Comparison of ENCODE assay signal across 11 cellular contexts in genomic region chr5:96745844-96746531, GRCh38.
DNase-seq lines count a peak whose midpoint lies in the region; ATAC-seq and TF ChIP-seq lines count a peak whose summit lies in the region.
"Had no signal": no experiment of that assay in that cellular context is flagged by ENCODE, and none has a peak within 500 bp of the region (broad histone marks: within the 10 kb centered on the region; RNA-seq: fewer than 3 reads in every experiment).

No MANE protein-coding gene starts in this region.

- peak; percentile 1 to 7 for DNase-seq in NOMO-1 (lab: John Stamatoyannopoulos, UW; ENCODE audit: unreplicated experiment in 2 of 2)
- DNase-seq in NOMO-1 treated with dmso at 0.1 percent for 144 hours (lab: John Stamatoyannopoulos, UW; ENCODE audit: unreplicated experiment), result no peak
- peak; percentile 45 for DNase-seq in dermis blood vessel endothelial cell
- no peak for DNase-seq in gastrocnemius medialis
- DNase-seq in effector CD4-positive, alpha-beta T cell, result no peak
- DNase-seq in MG63, result no peak
- DNase-seq in central memory CD4-positive, alpha-beta T cell, result no peak
- DNase-seq: NCI-H774 had no signal

- H3K4me3 ChIP-seq in Loucy (ENCODE audit: low read length, poor library complexity, severe bottlenecking) (peak overlapping the region; percentile 11), gastrocnemius medialis (no peak overlapping the region), MG63 (no peak overlapping the region)
- H3K4me3 ChIP-seq: esophagus muscularis mucosa, skin epidermis had no signal

- TF ChIP-seq CTCF in Loucy (conservative IDR thresholded peaks at IDR 0.05; ENCODE audit: low read length) (no peak), gastrocnemius medialis (IDR thresholded peaks at IDR 0.05 in 4 of 5, conservative IDR thresholded peaks at IDR 0.05 in 1 of 5) (no peak)

- no peaks in the 10 kb centered on the region for H3K9me2 ChIP-seq in Loucy (replicated peaks; ENCODE audit: low read depth, low read length)

- peak overlapping the region; percentile 23 for H3K9ac ChIP-seq in Loucy (ENCODE audit: low read depth, low read length, poor library complexity, severe bottlenecking)

- no peaks in the 10 kb centered on the region for H4K20me1 ChIP-seq in Loucy (ENCODE audit: insufficient read depth, low read length, poor library complexity, severe bottlenecking)

- H3F3A ChIP-seq in Loucy (ENCODE audit: low read depth), result peaks cover 6% of the 10 kb centered on the region; the same call in 1 of the 2 replicates

- no peaks in the 10 kb centered on the region for H3K79me2 ChIP-seq in Loucy (ENCODE audit: insufficient read depth, low read length)

- H3K27me3 ChIP-seq in Loucy (ENCODE audit: insufficient read depth, low read length, poor library complexity, severe bottlenecking), result no peaks in the 10 kb centered on the region
- no peaks in the 10 kb centered on the region for H3K27me3 ChIP-seq in gastrocnemius medialis
- no peaks in the 10 kb centered on the region for H3K27me3 ChIP-seq in MG63
- H3K27me3 ChIP-seq: esophagus muscularis mucosa had no signal

- H3K4me1 ChIP-seq in Loucy (ENCODE audit: insufficient read depth, low read length, poor library complexity, severe bottlenecking) (peaks cover 33% of the 10 kb centered on the region), gastrocnemius medialis (peaks cover 17 to 18% of the 10 kb centered on the region in 2 donors)

- H3K9me3 ChIP-seq in Loucy (ENCODE audit: insufficient read depth, low read depth, low read length) (no peaks in the 10 kb centered on the region), gastrocnemius medialis (no peaks in the 10 kb centered on the region), MG63 (no peaks in the 10 kb centered on the region)
- H3K9me3 ChIP-seq: esophagus muscularis mucosa had no signal

- in situ Hi-C loops in gastrocnemius medialis (cut with MboI; ENCODE audit: low sequenced_read_pairs in 4 of 4), result loop anchor here in 1 of 4 donors (10.0 kb wide), 1 partner anchor 419 kb away; no protein-coding TSS in a partner anchor

- H3K4me2 ChIP-seq in Loucy (ENCODE audit: low read depth, low read length, poor library complexity, severe bottlenecking), result peak overlapping the region; percentile 54

- H3K36me3 ChIP-seq in Loucy (ENCODE audit: insufficient read depth, low read length) (peaks cover 38% of the 10 kb centered on the region; the same call in 1 of the 2 replicates), gastrocnemius medialis (peaks cover 4 to 94% of the 10 kb centered on the region in 2 donors), MG63 (peaks cover 92% of the 10 kb centered on the region)

- H3K27ac ChIP-seq in gastrocnemius medialis, result peak overlapping the region; percentile 71 to 79 (median 77)

- ATAC-seq in gastrocnemius medialis, result no peak

- peak overlapping the region; percentile 45; the same call in 1 of the 2 replicates for H2AFZ ChIP-seq in Loucy (ENCODE audit: low read length)

- intact Hi-C loops in gastrocnemius medialis (cut with DNase I; ENCODE audit: low total_unique reads), result no loop called here

- no peak for TF ChIP-seq POLR2A in gastrocnemius medialis (IDR thresholded peaks at IDR 0.05)

Comparison
In these comparisons a context has a peak if more than half of its experiments do, and no peak if none do; other contexts are left out.
1. DNase-seq: peak in NOMO-1 (2 of 2) and dermis blood vessel endothelial cell (single experiment); none in NOMO-1 treated with dmso at 0.1 percent for 144 hours (single experiment), gastrocnemius medialis (0 of 2), effector CD4-positive, alpha-beta T cell (single experiment), MG63 (single experiment) and central memory CD4-positive, alpha-beta T cell (single experiment).